Comparison of ENCODE assay signal across 10 cellular contexts in the genomic region with DNA sequence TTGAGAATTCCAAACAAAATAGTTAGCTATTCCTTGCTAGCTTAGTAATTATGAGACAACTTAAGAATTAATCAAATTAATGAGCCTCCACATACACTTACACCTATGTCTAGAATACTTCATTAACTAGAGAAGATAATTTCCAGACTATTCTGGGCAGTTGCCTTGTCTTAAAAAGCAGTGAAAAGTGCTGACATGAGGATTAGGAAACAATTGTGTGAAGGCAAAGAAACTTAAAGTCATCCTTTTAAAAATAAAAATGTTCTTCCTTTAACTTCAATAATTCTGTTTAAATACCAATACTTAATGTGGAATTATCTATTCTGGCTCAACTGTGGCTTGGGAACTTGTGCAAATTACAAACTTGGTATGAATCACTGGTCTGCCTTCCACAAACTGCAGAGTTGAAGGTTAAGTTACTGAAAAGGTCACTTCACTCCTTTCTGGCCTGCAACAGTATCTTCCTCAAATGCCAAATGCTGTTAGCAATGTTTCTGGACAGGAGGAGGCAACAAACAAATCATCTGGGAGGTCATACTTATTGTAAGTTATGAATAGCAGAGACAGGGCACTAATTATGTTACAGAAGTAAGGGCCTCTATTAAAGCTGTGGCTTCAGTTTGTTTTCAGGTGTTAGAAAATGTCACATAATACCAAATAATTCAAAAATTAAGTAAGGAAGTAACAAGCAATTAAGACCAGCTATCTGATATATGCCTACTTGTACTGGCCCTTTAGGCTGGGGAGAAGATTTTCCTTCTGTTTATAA. TPM values are rescaled to one million over a fixed set of nuclear protein-coding genes. Genes with fewer than 3 reads are reported as not detected.
DNase-seq lines count a peak whose midpoint lies in the region; ATAC-seq, FAIRE-seq and TF ChIP-seq lines count a peak whose summit lies in the region.
"Had no signal": no experiment of that assay in that cellular context is flagged by ENCODE, and none has a peak within 500 bp of the region (broad histone marks: within the 10 kb centered on the region; RNA-seq: fewer than 3 reads in every experiment).

No MANE protein-coding gene starts in this region.

- no peak for DNase-seq in activated T-cell treated with anti-CD3 and anti-CD28 coated beads, Interleukin-2, amount 50 U/mL, for 24 hours
- no peak for DNase-seq in activated T-cell treated with anti-CD3 and anti-CD28 coated beads, Interleukin-2, amount 50 U/mL, for 48 hours
- DNase-seq in astrocyte of the spinal cord (ENCODE audit: low read depth, low spot score) = peak; percentile 42
- no peak for DNase-seq in HepG2 (ENCODE audit: low spot score)
- DNase-seq in transverse colon = no peak
- DNase-seq in D341Med (ENCODE audit: low spot score) = no peak
- no peak for DNase-seq in DMS79 treated with DMSO at 0.1 percent for 48 hours (lab: John Stamatoyannopoulos, UW)

- H3K36me3 ChIP-seq in HepG2 (replicated peaks in 1 of 2; ENCODE audit: control insufficient read depth in 1 of 2, insufficient read depth in 2 of 2, low read length in 2 of 2) (no peaks in the 10 kb centered on the region), transverse colon (no peaks in the 10 kb centered on the region)

- TF ChIP-seq EP300 in HepG2 (IDR thresholded peaks at IDR 0.05; ENCODE audit: low read depth in 2 of 2, low read length in 2 of 2) (no peak), HepG2 (CRISPR knock-in tag; IDR thresholded peaks at IDR 0.05; ENCODE audit: borderline replicate concordance) (no peak), transverse colon (IDR thresholded peaks at IDR 0.05; ENCODE audit: low read depth) (no peak)

- H3K27ac ChIP-seq in HepG2 (ENCODE audit: extremely low read length, insufficient read depth, low read length) (no peak overlapping the region), transverse colon (peak overlapping the region; percentile 54 to 59 (median 56))

- CTCF ChIA-PET in HepG2 (lab: Yijun Ruan, JAX; ENCODE audit: low intra/inter-chr PET ratio, low total read pairs) = no interaction called here

- peak overlapping the region; percentile 95 for H3K27ac Mint-ChIP-seq in activated T-cell treated with anti-CD3 and anti-CD28 coated beads, Interleukin-2, amount 50 U/mL, for 24 hours

- in situ Hi-C loops in astrocyte of the spinal cord (cut with HindIII; ENCODE audit: low sequenced_read_pairs) (no loop called here), HepG2 (cut with HindIII; ENCODE audit: extremely low pct_ligation_motif_present, low pct_unique_long_range_greater_than_20kb) (no loop called here), transverse colon (cut with MboI; ENCODE audit: low pct_ligation_motif_present in 1 of 4, low pct_unique_long_range_greater_than_20kb in 1 of 4, low sequenced_read_pairs in 3 of 4) (no loop called here)

- H3K9ac ChIP-seq in HepG2 (ENCODE audit: insufficient read depth, low read depth, low read length) = no peak overlapping the region

- peaks cover 80% of the 10 kb centered on the region for H3K4me1 Mint-ChIP-seq in activated T-cell treated with anti-CD3 and anti-CD28 coated beads, Interleukin-2, amount 50 U/mL, for 24 hours (ENCODE audit: low read depth)

- no peaks in the 10 kb centered on the region for H3K27me3 Mint-ChIP-seq in activated T-cell treated with anti-CD3 and anti-CD28 coated beads, Interleukin-2, amount 50 U/mL, for 24 hours

- no peak for TF ChIP-seq POLR2A in HepG2 (IDR thresholded peaks at IDR 0.05; ENCODE audit: insufficient read depth in 1 of 2, low read depth in 2 of 2, low read length in 2 of 2)
- TF ChIP-seq POLR2A in transverse colon (IDR thresholded peaks at IDR 0.05) = no peak

- TF ChIP-seq RAD21 in HepG2 (CRISPR knock-in tag; IDR thresholded peaks at IDR 0.05) = no peak

- H3K4me1 ChIP-seq in HepG2 (ENCODE audit: insufficient read depth, low read length) (peaks cover 82% of the 10 kb centered on the region), transverse colon (peaks cover 5 to 66% (median 38%) of the 10 kb centered on the region in 4 donors)

- TF ChIP-seq CTCF in astrocyte of the spinal cord (IDR thresholded peaks at IDR 0.05; ENCODE audit: low read depth, low read length) = no peak
- no peak for TF ChIP-seq CTCF in HepG2 (CRISPR knock-in tag; IDR thresholded peaks at IDR 0.05)
- no peak for TF ChIP-seq CTCF in transverse colon (IDR thresholded peaks at IDR 0.05)

- peaks cover 37% of the 10 kb centered on the region for H3K36me3 Mint-ChIP-seq in activated T-cell treated with anti-CD3 and anti-CD28 coated beads, Interleukin-2, amount 50 U/mL, for 24 hours (ENCODE audit: low read depth)

- H3K4me3 ChIP-seq in astrocyte of the spinal cord (ENCODE audit: low read depth, low read length) = no peak overlapping the region
- no peak overlapping the region for H3K4me3 ChIP-seq in HepG2 (replicated peaks in 1 of 3; ENCODE audit: insufficient read depth in 1 of 3, low read depth in 2 of 3, low read length in 3 of 3)
- H3K4me3 ChIP-seq in transverse colon = no peak overlapping the region
- H3K4me3 ChIP-seq: BLaER1 treated with 17β-estradiol and CSF1 and Interleukin-3, amounts not matched to agents 10 nM and 100 nM had no signal

- POLR2A ChIA-PET in HepG2 (lab: Yijun Ruan, JAX) = no interaction called here

- no peaks in the 10 kb centered on the region for H3K9me3 Mint-ChIP-seq in activated T-cell treated with anti-CD3 and anti-CD28 coated beads, Interleukin-2, amount 50 U/mL, for 24 hours

- no peak overlapping the region for H3K4me2 ChIP-seq in HepG2 (ENCODE audit: low read depth, low read length)

- BruUV-seq in HepG2 (replicated peaks; lab: Mats Ljungman, UMichigan) = TSS peak; percentile 28

- ATAC-seq in HepG2 (no peak), GM19395 (IDR thresholded peaks at IDR 0.05; ENCODE audit: unreplicated experiment) (no peak)

- H3K9me3 ChIP-seq in HepG2 (ENCODE audit: low read length) = no peaks in the 10 kb centered on the region
- no peaks in the 10 kb centered on the region for H3K9me3 ChIP-seq in transverse colon

- intact Hi-C loops in HepG2 (cut with micrococcal nuclease; ENCODE audit: unreplicated experiment) (no loop called here), transverse colon (cut with DNase I; ENCODE audit: low total_unique reads) (no loop called here)

- H4K20me1 ChIP-seq in HepG2 (ENCODE audit: insufficient read depth, low read length) = peaks cover 5% of the 10 kb centered on the region; the same call in 1 of the 2 replicates

- no peak overlapping the region for H3K4me3 Mint-ChIP-seq in activated T-cell treated with anti-CD3 and anti-CD28 coated beads, Interleukin-2, amount 50 U/mL, for 24 hours

- H2AFZ ChIP-seq in HepG2 (ENCODE audit: low read length) = no peak overlapping the region

- no peak for FAIRE-seq in HepG2 (lab: Jason Lieb, UNC)
- FAIRE-seq: islet of Langerhans had no signal

- H3K27me3 ChIP-seq in HepG2 (ENCODE audit: control insufficient read depth in 1 of 2, insufficient read depth in 2 of 2, low read length in 2 of 2) = no peaks in the 10 kb centered on the region
- no peaks in the 10 kb centered on the region for H3K27me3 ChIP-seq in transverse colon
- H3K27me3 ChIP-seq: BLaER1 treated with 17β-estradiol and CSF1 and Interleukin-3, amounts not matched to agents 10 nM and 100 nM had no signal

- peaks cover 84% of the 10 kb centered on the region for H3K79me2 ChIP-seq in HepG2 (ENCODE audit: insufficient read depth, low read length)

RNA-seq across cellular contexts. Expression of gene PPTC7, which starts 19.2 kb away (rescaled TPM):
- total RNA-seq in HepG2 (2016; rRNA removed; fragmentation: Illumina TruSeq; extraction: Trizol) = 4.8 and 8.5 TPM in 2 replicates
- 1.6 and 1.9 TPM in 2 replicates for total RNA-seq in HepG2 (2016; cell fraction: cytosol; rRNA removed; fragmentation: Illumina TruSeq; extraction: Trizol; ENCODE audit: low read depth)
- 4.2 and 8.0 TPM in 2 replicates for total RNA-seq in HepG2 (2016; cell fraction: insoluble cytoplasmic fraction; rRNA removed; fragmentation: Illumina TruSeq; extraction: Trizol)
- total RNA-seq in HepG2 (2016; cell fraction: membrane; rRNA removed; fragmentation: Illumina TruSeq; extraction: Trizol) = 6.4 and 7.5 TPM in 2 replicates
- 12.1 and 12.8 TPM in 2 replicates for total RNA-seq in HepG2 (2016; cell fraction: nucleus; rRNA removed; fragmentation: Illumina TruSeq; extraction: Trizol)
- 10.6 and 12.3 TPM in 2 replicates for polyA plus RNA-seq in HepG2 (2011; rRNA removed)
- 5.4 and 8.1 TPM in 2 replicates for polyA plus RNA-seq in HepG2 (2011; cell fraction: cytosol; rRNA removed)
- 6.7 and 6.8 TPM in 2 replicates for polyA plus RNA-seq in HepG2 (2011; cell fraction: nucleus; rRNA removed)
- polyA plus RNA-seq in HepG2 (2012) = 10.9 and 11.6 TPM in 2 replicates
- 0.76 and 0.94 TPM in 2 replicates for polyA plus RNA-seq in HepG2 (2016; cell fraction: cytosol; fragmentation: Illumina TruSeq; extraction: Trizol; ENCODE audit: low read depth)
- polyA plus RNA-seq in HepG2 (2016; cell fraction: insoluble cytoplasmic fraction; fragmentation: Illumina TruSeq; extraction: Trizol; ENCODE audit: low read depth) = 18.5 and 19.8 TPM in 2 replicates
- polyA plus RNA-seq in HepG2 (2016; cell fraction: membrane; fragmentation: Illumina TruSeq; extraction: Trizol; ENCODE audit: low read depth) = 5.2 and 6.2 TPM in 2 replicates
- polyA plus RNA-seq in HepG2 (2016; cell fraction: nucleus; fragmentation: Illumina TruSeq; extraction: Trizol; ENCODE audit: insufficient read depth, low read depth) = 20.2 and 21.2 TPM in 2 replicates
- polyA minus RNA-seq in HepG2 (2011; rRNA and poly(A)+ RNA removed; ENCODE audit: low replicate concordance) = 44.4 and 46.8 TPM in 2 replicates
- polyA minus RNA-seq in HepG2 (2011; cell fraction: cytosol; rRNA and poly(A)+ RNA removed) = 10.9 and 11.6 TPM in 2 replicates
- polyA minus RNA-seq in HepG2 (2011; cell fraction: nucleus; rRNA and poly(A)+ RNA removed) = 23.0 and 23.1 TPM in 2 replicates
- total RNA-seq in transverse colon = 10 to 100 TPM; 25.3 to 36.4 (median 27.1) TPM

RNA-seq across cellular contexts. Expression of gene TCTN1, which starts 50.0 kb away (rescaled TPM):
- total RNA-seq in HepG2 (2016; rRNA removed; fragmentation: Illumina TruSeq; extraction: Trizol) (8.9 and 16.0 TPM in 2 replicates), transverse colon (10 to 100 TPM; 28.5 to 71.2 (median 35.1) TPM)
- 9.2 and 12.3 TPM in 2 replicates for total RNA-seq in HepG2 (2016; cell fraction: cytosol; rRNA removed; fragmentation: Illumina TruSeq; extraction: Trizol; ENCODE audit: low read depth)
- total RNA-seq in HepG2 (2016; cell fraction: insoluble cytoplasmic fraction; rRNA removed; fragmentation: Illumina TruSeq; extraction: Trizol) = 6.9 and 17.5 TPM in 2 replicates
- 15.4 and 17.4 TPM in 2 replicates for total RNA-seq in HepG2 (2016; cell fraction: membrane; rRNA removed; fragmentation: Illumina TruSeq; extraction: Trizol)
- total RNA-seq in HepG2 (2016; cell fraction: nucleus; rRNA removed; fragmentation: Illumina TruSeq; extraction: Trizol) = 22.8 and 24.9 TPM in 2 replicates
- 13.3 and 13.6 TPM in 2 replicates for polyA plus RNA-seq in HepG2 (2011; rRNA removed)
- 6.7 and 7.7 TPM in 2 replicates for polyA plus RNA-seq in HepG2 (2011; cell fraction: cytosol; rRNA removed)
- 23.4 and 26.4 TPM in 2 replicates for polyA plus RNA-seq in HepG2 (2011; cell fraction: nucleus; rRNA removed)
- polyA plus RNA-seq in HepG2 (2012) = 9.0 and 11.5 TPM in 2 replicates
- 9.0 and 13.4 TPM in 2 replicates for polyA plus RNA-seq in HepG2 (2016; cell fraction: cytosol; fragmentation: Illumina TruSeq; extraction: Trizol; ENCODE audit: low read depth)
- polyA plus RNA-seq in HepG2 (2016; cell fraction: insoluble cytoplasmic fraction; fragmentation: Illumina TruSeq; extraction: Trizol; ENCODE audit: low read depth) = 7.3 and 7.9 TPM in 2 replicates
- polyA plus RNA-seq in HepG2 (2016; cell fraction: membrane; fragmentation: Illumina TruSeq; extraction: Trizol; ENCODE audit: low read depth) = 14.0 and 14.1 TPM in 2 replicates
- 38.7 and 42.7 TPM in 2 replicates for polyA plus RNA-seq in HepG2 (2016; cell fraction: nucleus; fragmentation: Illumina TruSeq; extraction: Trizol; ENCODE audit: insufficient read depth, low read depth)
- 15.1 and 25.2 TPM in 2 replicates for polyA minus RNA-seq in HepG2 (2011; rRNA and poly(A)+ RNA removed; ENCODE audit: low replicate concordance)
- 3.6 and 5.3 TPM in 2 replicates for polyA minus RNA-seq in HepG2 (2011; cell fraction: cytosol; rRNA and poly(A)+ RNA removed)
- polyA minus RNA-seq in HepG2 (2011; cell fraction: nucleus; rRNA and poly(A)+ RNA removed) = 13.9 and 19.4 TPM in 2 replicates
